In the genomic region with DNA sequence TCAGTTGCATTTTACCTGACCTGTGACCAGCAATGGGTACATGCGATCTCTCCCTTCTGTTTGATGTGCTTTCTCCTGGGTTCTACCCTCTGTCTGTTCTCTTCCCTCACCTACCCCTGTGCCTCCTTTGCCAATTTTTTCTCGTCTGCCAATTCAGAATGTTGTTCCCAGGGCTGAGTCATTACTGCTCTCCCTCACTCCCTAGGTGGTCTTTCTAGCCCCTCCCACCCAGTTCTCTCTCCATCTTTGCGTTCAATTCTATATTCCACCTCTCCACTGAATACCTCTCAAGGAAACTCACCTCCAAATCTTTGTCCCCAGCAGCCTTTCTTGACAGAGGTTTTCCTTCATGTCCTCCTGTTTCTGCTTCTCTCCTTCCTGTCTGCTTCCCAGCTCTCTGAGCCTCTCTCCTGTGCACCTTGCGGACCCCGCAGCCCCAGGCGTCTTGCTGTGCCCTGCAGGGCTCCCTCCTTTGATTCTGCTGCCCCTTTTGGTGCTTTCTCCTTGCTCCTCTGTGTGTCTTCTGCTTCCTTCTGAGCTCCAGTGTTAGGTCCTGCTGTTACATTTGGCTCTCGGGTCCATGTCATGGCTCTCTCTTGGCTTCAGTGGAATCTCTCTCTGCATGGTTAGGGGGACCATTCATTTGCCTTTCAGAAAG, we compare ENCODE assay signal across 16 cellular contexts.
A peak's percentile ranks its signal among the peaks of the same experiment; 100 is the strongest.
DNase-seq lines count a peak whose midpoint lies in the region; ATAC-seq and TF ChIP-seq lines count a peak whose summit lies in the region.
"Had no signal": no experiment of that assay in that cellular context is flagged by ENCODE, and none has a peak within 500 bp of the region (broad histone marks: within the 10 kb centered on the region; RNA-seq: fewer than 3 reads in every experiment).

No MANE protein-coding gene starts in this region.

- H2AK5ac ChIP-seq in trophoblast cell (ENCODE audit: low read length), result no peak overlapping the region

- H3K4me1 ChIP-seq in esophagus muscularis mucosa (peaks cover 0 to 9% (median 0%) of the 10 kb centered on the region in 4 donors), trophoblast cell (ENCODE audit: control insufficient read depth in 1 of 2, insufficient read depth in 2 of 2, low read length in 2 of 2) (peaks cover under 1 to 4% of the 10 kb centered on the region in 2 experiments), body of pancreas (no peaks in the 10 kb centered on the region)

- H3K9me3 ChIP-seq in WERI-Rb-1 (ENCODE audit: severe bottlenecking) (no peaks in the 10 kb centered on the region), esophagus muscularis mucosa (no peaks in the 10 kb centered on the region), trophoblast cell (ENCODE audit: insufficient read depth, low read depth, low read length) (no peaks in the 10 kb centered on the region), body of pancreas (no peaks in the 10 kb centered on the region)
- H3K9me3 ChIP-seq: HAP-1 had no signal

- no peaks in the 10 kb centered on the region for H3K36me3 ChIP-seq in WERI-Rb-1
- H3K36me3 ChIP-seq in esophagus muscularis mucosa, result no peaks in the 10 kb centered on the region
- peaks cover 0 to 3% of the 10 kb centered on the region in 2 experiments for H3K36me3 ChIP-seq in trophoblast cell (ENCODE audit: control insufficient read depth in 1 of 2, insufficient read depth in 2 of 2, low read length in 2 of 2)
- H3K36me3 ChIP-seq in body of pancreas (replicated peaks in 1 of 2; ENCODE audit: insufficient read depth in 1 of 2, low read depth in 2 of 2), result no peaks in the 10 kb centered on the region
- H3K36me3 ChIP-seq: HAP-1 had no signal

- H3K18ac ChIP-seq in trophoblast cell (ENCODE audit: low read length), result peak overlapping the region; percentile 12

- no peak for TF ChIP-seq CTCF in WERI-Rb-1 (IDR thresholded peaks at IDR 0.05; ENCODE audit: low read depth, low read length)
- no peak for TF ChIP-seq CTCF in esophagus muscularis mucosa (IDR thresholded peaks at IDR 0.05)
- no peak for TF ChIP-seq CTCF in body of pancreas (IDR thresholded peaks at IDR 0.05)

- no peak overlapping the region for H4K8ac ChIP-seq in trophoblast cell (ENCODE audit: low read depth, low read length)

- intact Hi-C loops in esophagus muscularis mucosa (cut with DNase I) (no loop called here), body of pancreas (cut with DNase I) (no loop called here)

- no peak overlapping the region for H3K9ac ChIP-seq in trophoblast cell (ENCODE audit: low read length)

- H3K4me3 ChIP-seq in WERI-Rb-1 (ENCODE audit: low read depth, low read length) (no peak overlapping the region), esophagus muscularis mucosa (no peak overlapping the region), trophoblast cell (ENCODE audit: low read depth, low read length) (no peak overlapping the region), body of pancreas (no peak overlapping the region)
- H3K4me3 ChIP-seq: HAP-1 had no signal

- peak overlapping the region; percentile 6 for H2BK12ac ChIP-seq in trophoblast cell (ENCODE audit: low read length)

- no peak overlapping the region for H3K4me2 ChIP-seq in trophoblast cell (ENCODE audit: low read length)

- H4K91ac ChIP-seq in trophoblast cell (ENCODE audit: low read depth, low read length), result no peak overlapping the region

- no peak overlapping the region for H4K12ac ChIP-seq in trophoblast cell (ENCODE audit: low read depth, low read length)

- H3K23ac ChIP-seq in trophoblast cell (ENCODE audit: low read length), result no peak overlapping the region

- TF ChIP-seq POLR2A in esophagus muscularis mucosa (IDR thresholded peaks at IDR 0.05; ENCODE audit: low read depth) (no peak), body of pancreas (IDR thresholded peaks at IDR 0.05) (no peak)

- H3K79me2 ChIP-seq in trophoblast cell (ENCODE audit: control insufficient read depth, insufficient read depth, low read length, poor library complexity), result peaks cover 4% of the 10 kb centered on the region

- H3K27ac ChIP-seq in WERI-Rb-1, result peak overlapping the region; percentile 54
- no peak overlapping the region for H3K27ac ChIP-seq in esophagus muscularis mucosa (replicated peaks in 1 of 4)
- H3K27ac ChIP-seq in trophoblast cell (ENCODE audit: low read depth, low read length), result no peak overlapping the region
- H3K27ac ChIP-seq in body of pancreas, result no peak overlapping the region

- H2BK120ac ChIP-seq in trophoblast cell (ENCODE audit: insufficient read depth, low read length, poor library complexity), result no peak overlapping the region

- no peak for TF ChIP-seq EP300 in esophagus muscularis mucosa (IDR thresholded peaks at IDR 0.05)

- H2BK5ac ChIP-seq in trophoblast cell (ENCODE audit: low read depth, low read length, poor library complexity), result no peak overlapping the region

- H2AFZ ChIP-seq in trophoblast cell (ENCODE audit: insufficient read depth, low read length, poor library complexity), result no peak overlapping the region

- WGBS in esophagus muscularis mucosa, result 86% methylated on average over 7 of the region's 7 CpGs
- WGBS in trophoblast cell (ENCODE audit: extremely low coverage, insufficient coverage, insufficient read length), result no CpG with 5 or more reads among the region's 7 CpGs
- WGBS in body of pancreas, 2 donors, result 90 to 94% methylated on average over 7 of the region's 7 CpGs

- H3K79me1 ChIP-seq in trophoblast cell (ENCODE audit: low read length), result peaks cover under 1% of the 10 kb centered on the region

- H3K4ac ChIP-seq in trophoblast cell (ENCODE audit: low read depth, low read length), result no peak overlapping the region

- H3K14ac ChIP-seq in trophoblast cell (ENCODE audit: low read length), result no peak overlapping the region

- H3K27me3 ChIP-seq in WERI-Rb-1 (ENCODE audit: insufficient read depth, low read depth, severe bottlenecking) (no peaks in the 10 kb centered on the region), esophagus muscularis mucosa (no peaks in the 10 kb centered on the region), trophoblast cell (ENCODE audit: insufficient read depth, low read length) (no peaks in the 10 kb centered on the region), body of pancreas (no peaks in the 10 kb centered on the region)

- peak; percentile 21 for DNase-seq in ELF-1 (ENCODE audit: low read depth, low spot score)
- DNase-seq in WERI-Rb-1, result no peak
- peak; percentile 64 for DNase-seq in esophagus muscularis mucosa (ENCODE audit: extremely low spot score)
- no peak for DNase-seq in trophoblast cell
- no peak for DNase-seq in body of pancreas
- no peak for DNase-seq in GM19240 (ENCODE audit: insufficient read length, low spot score)
- DNase-seq in activated CD4-positive, alpha-beta T cell treated with anti-CD3 and anti-CD28 coated beads, Interleukin-2, amount 50 U/mL, for 4 hours, result no peak
- DNase-seq: CD4-positive, alpha-beta memory T cell; DMS79 treated with DMSO at 0.1 percent for 48 hours; GF-D8; NCI-H187; NCI-H226; NCI-H526; Right ventricle myocardium superior had no signal

- no peak for ATAC-seq in body of pancreas
- no peak for ATAC-seq in GM19328 (IDR thresholded peaks at IDR 0.05; ENCODE audit: unreplicated experiment)

Comparison
In these comparisons a context has a peak if more than half of its experiments do, and no peak if none do; other contexts are left out.
1. DNase-seq: peak in ELF-1 (single experiment) and esophagus muscularis mucosa (single experiment); none in WERI-Rb-1 (single experiment), trophoblast cell (0 of 2), body of pancreas (0 of 4), GM19240 (single experiment) and activated CD4-positive, alpha-beta T cell treated with anti-CD3 and anti-CD28 coated beads, Interleukin-2, amount 50 U/mL, for 4 hours (0 of 2).